In the genomic region with DNA sequence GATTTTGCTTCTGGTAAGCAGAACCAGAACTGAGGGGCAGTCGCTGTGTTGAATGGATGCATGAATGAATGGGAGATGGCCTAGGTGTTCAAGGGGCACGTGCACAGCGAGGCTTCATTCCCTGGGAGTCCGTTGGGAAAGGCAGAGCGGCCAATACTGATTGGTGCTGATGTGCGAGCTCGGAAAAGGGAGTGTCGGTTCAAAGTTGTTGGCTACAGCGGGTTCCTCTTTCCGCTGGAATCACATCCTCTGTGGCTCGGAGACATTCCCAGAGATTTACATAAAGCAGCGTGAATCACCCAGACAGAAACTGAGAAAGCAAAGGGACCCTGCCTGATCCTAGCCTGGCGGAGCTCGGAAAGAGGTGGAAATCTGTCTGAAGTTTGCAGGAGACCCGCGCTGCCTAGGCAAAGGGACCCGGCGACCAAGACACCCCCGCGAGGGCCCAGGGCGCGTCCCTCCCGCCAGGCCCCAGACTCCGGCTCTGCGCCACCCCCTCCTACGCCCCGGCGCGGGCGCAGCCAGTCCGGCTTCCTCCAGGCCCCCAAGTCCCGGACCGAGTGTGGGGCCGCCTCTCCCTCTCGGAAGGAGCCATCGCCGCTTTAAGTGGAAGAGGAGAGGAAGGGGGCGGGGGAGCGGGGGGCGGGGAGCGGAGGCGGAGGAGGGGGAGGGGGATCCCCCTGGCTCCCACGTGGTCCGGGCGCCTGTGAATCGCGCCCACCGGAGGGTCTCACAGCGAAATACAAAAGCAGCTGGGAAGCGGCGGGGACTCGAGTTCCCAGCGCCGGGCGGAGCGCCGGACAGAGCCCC, we compare ENCODE assay signal across 2 cellular contexts.
TF ChIP-seq lines count a peak whose summit lies in the region.

A gene with protein sequence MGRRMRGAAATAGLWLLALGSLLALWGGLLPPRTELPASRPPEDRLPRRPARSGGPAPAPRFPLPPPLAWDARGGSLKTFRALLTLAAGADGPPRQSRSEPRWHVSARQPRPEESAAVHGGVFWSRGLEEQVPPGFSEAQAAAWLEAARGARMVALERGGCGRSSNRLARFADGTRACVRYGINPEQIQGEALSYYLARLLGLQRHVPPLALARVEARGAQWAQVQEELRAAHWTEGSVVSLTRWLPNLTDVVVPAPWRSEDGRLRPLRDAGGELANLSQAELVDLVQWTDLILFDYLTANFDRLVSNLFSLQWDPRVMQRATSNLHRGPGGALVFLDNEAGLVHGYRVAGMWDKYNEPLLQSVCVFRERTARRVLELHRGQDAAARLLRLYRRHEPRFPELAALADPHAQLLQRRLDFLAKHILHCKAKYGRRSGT (plus strand): TSS at position 774 of the 810 bp plus-strand sequence. CDS start 177 bp downstream, outside the sequence.

TF ChIP-seq in HCT116, 20 proteins besides CTCF, POLR2A, EP300 and RAD21 (continued from another document):
- TF ChIP-seq, protein P1, sequence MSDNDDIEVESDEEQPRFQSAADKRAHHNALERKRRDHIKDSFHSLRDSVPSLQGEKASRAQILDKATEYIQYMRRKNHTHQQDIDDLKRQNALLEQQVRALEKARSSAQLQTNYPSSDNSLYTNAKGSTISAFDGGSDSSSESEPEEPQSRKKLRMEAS (IDR thresholded peaks at IDR 0.05) = peak; percentile 85
- TF ChIP-seq ELF1 (IDR thresholded peaks at IDR 0.05; ENCODE audit: borderline replicate concordance, low read depth) (no peak), FOSL1 (IDR thresholded peaks at IDR 0.05; ENCODE audit: low read depth) (no peak), SP1 (IDR thresholded peaks at IDR 0.05; ENCODE audit: low read depth) (peak; percentile 51), JUND (IDR thresholded peaks at IDR 0.05) (no peak), EGR1 (IDR thresholded peaks at IDR 0.05; ENCODE audit: low read depth) (0 out of 2 replicates have a peak, but pooled peaks have one; percentile 37)

TF ChIP-seq in WTC11, 78 proteins besides CTCF, POLR2A, EP300 and RAD21 (continued from another document and continues in another):
- TF ChIP-seq, protein P2, sequence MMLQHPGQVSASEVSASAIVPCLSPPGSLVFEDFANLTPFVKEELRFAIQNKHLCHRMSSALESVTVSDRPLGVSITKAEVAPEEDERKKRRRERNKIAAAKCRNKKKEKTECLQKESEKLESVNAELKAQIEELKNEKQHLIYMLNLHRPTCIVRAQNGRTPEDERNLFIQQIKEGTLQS (CRISPR knock-in tag; conservative IDR thresholded peaks at IDR 0.05) = no peak
- TF ChIP-seq, protein P3, sequence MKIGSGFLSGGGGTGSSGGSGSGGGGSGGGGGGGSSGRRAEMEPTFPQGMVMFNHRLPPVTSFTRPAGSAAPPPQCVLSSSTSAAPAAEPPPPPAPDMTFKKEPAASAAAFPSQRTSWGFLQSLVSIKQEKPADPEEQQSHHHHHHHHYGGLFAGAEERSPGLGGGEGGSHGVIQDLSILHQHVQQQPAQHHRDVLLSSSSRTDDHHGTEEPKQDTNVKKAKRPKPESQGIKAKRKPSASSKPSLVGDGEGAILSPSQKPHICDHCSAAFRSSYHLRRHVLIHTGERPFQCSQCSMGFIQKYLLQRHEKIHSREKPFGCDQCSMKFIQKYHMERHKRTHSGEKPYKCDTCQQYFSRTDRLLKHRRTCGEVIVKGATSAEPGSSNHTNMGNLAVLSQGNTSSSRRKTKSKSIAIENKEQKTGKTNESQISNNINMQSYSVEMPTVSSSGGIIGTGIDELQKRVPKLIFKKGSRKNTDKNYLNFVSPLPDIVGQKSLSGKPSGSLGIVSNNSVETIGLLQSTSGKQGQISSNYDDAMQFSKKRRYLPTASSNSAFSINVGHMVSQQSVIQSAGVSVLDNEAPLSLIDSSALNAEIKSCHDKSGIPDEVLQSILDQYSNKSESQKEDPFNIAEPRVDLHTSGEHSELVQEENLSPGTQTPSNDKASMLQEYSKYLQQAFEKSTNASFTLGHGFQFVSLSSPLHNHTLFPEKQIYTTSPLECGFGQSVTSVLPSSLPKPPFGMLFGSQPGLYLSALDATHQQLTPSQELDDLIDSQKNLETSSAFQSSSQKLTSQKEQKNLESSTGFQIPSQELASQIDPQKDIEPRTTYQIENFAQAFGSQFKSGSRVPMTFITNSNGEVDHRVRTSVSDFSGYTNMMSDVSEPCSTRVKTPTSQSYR (CRISPR knock-in tag; IDR thresholded peaks at IDR 0.05) = peak; percentile 43; the same call in 1 of the 2 replicates
- TF ChIP-seq, protein P4, sequence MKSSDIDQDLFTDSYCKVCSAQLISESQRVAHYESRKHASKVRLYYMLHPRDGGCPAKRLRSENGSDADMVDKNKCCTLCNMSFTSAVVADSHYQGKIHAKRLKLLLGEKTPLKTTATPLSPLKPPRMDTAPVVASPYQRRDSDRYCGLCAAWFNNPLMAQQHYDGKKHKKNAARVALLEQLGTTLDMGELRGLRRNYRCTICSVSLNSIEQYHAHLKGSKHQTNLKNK (CRISPR knock-in tag; IDR thresholded peaks at IDR 0.05) = no peak
- TF ChIP-seq, protein P5, sequence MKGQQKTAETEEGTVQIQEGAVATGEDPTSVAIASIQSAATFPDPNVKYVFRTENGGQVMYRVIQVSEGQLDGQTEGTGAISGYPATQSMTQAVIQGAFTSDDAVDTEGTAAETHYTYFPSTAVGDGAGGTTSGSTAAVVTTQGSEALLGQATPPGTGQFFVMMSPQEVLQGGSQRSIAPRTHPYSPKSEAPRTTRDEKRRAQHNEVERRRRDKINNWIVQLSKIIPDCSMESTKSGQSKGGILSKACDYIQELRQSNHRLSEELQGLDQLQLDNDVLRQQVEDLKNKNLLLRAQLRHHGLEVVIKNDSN (CRISPR knock-in tag; IDR thresholded peaks at IDR 0.05) = peak; percentile 66; the same call in 1 of the 2 replicates
- TF ChIP-seq, protein P6, sequence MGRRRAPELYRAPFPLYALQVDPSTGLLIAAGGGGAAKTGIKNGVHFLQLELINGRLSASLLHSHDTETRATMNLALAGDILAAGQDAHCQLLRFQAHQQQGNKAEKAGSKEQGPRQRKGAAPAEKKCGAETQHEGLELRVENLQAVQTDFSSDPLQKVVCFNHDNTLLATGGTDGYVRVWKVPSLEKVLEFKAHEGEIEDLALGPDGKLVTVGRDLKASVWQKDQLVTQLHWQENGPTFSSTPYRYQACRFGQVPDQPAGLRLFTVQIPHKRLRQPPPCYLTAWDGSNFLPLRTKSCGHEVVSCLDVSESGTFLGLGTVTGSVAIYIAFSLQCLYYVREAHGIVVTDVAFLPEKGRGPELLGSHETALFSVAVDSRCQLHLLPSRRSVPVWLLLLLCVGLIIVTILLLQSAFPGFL (CRISPR knock-in tag; IDR thresholded peaks at IDR 0.05; ENCODE audit: borderline replicate concordance) = no peak
- no peak for TF ChIP-seq KAT7 (CRISPR knock-in tag; IDR thresholded peaks at IDR 0.05; ENCODE audit: borderline replicate concordance)
- no peak for TF ChIP-seq ZNF416 (CRISPR knock-in tag; IDR thresholded peaks at IDR 0.05)
- TF ChIP-seq OVOL2 (CRISPR knock-in tag; IDR thresholded peaks at IDR 0.05; ENCODE audit: borderline replicate concordance) = no peak
- TF ChIP-seq, protein P7, sequence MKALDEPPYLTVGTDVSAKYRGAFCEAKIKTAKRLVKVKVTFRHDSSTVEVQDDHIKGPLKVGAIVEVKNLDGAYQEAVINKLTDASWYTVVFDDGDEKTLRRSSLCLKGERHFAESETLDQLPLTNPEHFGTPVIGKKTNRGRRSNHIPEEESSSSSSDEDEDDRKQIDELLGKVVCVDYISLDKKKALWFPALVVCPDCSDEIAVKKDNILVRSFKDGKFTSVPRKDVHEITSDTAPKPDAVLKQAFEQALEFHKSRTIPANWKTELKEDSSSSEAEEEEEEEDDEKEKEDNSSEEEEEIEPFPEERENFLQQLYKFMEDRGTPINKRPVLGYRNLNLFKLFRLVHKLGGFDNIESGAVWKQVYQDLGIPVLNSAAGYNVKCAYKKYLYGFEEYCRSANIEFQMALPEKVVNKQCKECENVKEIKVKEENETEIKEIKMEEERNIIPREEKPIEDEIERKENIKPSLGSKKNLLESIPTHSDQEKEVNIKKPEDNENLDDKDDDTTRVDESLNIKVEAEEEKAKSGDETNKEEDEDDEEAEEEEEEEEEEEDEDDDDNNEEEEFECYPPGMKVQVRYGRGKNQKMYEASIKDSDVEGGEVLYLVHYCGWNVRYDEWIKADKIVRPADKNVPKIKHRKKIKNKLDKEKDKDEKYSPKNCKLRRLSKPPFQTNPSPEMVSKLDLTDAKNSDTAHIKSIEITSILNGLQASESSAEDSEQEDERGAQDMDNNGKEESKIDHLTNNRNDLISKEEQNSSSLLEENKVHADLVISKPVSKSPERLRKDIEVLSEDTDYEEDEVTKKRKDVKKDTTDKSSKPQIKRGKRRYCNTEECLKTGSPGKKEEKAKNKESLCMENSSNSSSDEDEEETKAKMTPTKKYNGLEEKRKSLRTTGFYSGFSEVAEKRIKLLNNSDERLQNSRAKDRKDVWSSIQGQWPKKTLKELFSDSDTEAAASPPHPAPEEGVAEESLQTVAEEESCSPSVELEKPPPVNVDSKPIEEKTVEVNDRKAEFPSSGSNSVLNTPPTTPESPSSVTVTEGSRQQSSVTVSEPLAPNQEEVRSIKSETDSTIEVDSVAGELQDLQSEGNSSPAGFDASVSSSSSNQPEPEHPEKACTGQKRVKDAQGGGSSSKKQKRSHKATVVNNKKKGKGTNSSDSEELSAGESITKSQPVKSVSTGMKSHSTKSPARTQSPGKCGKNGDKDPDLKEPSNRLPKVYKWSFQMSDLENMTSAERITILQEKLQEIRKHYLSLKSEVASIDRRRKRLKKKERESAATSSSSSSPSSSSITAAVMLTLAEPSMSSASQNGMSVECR (CRISPR knock-in tag; IDR thresholded peaks at IDR 0.05; ENCODE audit: borderline replicate concordance) = peak; percentile 67; the same call in 1 of the 2 replicates
- TF ChIP-seq ELF4 (CRISPR knock-in tag; IDR thresholded peaks at IDR 0.05; ENCODE audit: low read depth) = no peak
- TF ChIP-seq ETV6 (CRISPR knock-in tag; IDR thresholded peaks at IDR 0.05) = peak; percentile 70; the same call in 1 of the 2 replicates
- TF ChIP-seq HMGA2 (CRISPR knock-in tag; IDR thresholded peaks at IDR 0.05) = no peak
- peak; percentile 51; the same call in 1 of the 2 replicates for TF ChIP-seq FOXK1 (CRISPR knock-in tag; IDR thresholded peaks at IDR 0.05)
- TF ChIP-seq NFATC4 (CRISPR knock-in tag; IDR thresholded peaks at IDR 0.05) = no peak
- peak; percentile 83; the same call in 1 of the 2 replicates for TF ChIP-seq SMAD3 (CRISPR knock-in tag; IDR thresholded peaks at IDR 0.05; ENCODE audit: borderline replicate concordance)
- TF ChIP-seq, protein P8, sequence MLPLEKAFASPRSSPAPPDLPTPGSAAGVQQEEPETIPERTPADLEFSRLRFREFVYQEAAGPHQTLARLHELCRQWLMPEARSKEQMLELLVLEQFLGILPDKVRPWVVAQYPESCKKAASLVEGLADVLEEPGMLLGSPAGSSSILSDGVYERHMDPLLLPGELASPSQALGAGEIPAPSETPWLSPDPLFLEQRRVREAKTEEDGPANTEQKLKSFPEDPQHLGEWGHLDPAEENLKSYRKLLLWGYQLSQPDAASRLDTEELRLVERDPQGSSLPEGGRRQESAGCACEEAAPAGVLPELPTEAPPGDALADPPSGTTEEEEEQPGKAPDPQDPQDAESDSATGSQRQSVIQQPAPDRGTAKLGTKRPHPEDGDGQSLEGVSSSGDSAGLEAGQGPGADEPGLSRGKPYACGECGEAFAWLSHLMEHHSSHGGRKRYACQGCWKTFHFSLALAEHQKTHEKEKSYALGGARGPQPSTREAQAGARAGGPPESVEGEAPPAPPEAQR (CRISPR knock-in tag; IDR thresholded peaks at IDR 0.05) = no peak
- 0 out of 2 replicates have a peak, but pooled peaks have one; percentile 17 for TF ChIP-seq ZNF232 (CRISPR knock-in tag; IDR thresholded peaks at IDR 0.05)
- TF ChIP-seq, protein P9, sequence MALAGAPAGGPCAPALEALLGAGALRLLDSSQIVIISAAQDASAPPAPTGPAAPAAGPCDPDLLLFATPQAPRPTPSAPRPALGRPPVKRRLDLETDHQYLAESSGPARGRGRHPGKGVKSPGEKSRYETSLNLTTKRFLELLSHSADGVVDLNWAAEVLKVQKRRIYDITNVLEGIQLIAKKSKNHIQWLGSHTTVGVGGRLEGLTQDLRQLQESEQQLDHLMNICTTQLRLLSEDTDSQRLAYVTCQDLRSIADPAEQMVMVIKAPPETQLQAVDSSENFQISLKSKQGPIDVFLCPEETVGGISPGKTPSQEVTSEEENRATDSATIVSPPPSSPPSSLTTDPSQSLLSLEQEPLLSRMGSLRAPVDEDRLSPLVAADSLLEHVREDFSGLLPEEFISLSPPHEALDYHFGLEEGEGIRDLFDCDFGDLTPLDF (CRISPR knock-in tag; IDR thresholded peaks at IDR 0.05) = no peak
- TF ChIP-seq, protein P10, sequence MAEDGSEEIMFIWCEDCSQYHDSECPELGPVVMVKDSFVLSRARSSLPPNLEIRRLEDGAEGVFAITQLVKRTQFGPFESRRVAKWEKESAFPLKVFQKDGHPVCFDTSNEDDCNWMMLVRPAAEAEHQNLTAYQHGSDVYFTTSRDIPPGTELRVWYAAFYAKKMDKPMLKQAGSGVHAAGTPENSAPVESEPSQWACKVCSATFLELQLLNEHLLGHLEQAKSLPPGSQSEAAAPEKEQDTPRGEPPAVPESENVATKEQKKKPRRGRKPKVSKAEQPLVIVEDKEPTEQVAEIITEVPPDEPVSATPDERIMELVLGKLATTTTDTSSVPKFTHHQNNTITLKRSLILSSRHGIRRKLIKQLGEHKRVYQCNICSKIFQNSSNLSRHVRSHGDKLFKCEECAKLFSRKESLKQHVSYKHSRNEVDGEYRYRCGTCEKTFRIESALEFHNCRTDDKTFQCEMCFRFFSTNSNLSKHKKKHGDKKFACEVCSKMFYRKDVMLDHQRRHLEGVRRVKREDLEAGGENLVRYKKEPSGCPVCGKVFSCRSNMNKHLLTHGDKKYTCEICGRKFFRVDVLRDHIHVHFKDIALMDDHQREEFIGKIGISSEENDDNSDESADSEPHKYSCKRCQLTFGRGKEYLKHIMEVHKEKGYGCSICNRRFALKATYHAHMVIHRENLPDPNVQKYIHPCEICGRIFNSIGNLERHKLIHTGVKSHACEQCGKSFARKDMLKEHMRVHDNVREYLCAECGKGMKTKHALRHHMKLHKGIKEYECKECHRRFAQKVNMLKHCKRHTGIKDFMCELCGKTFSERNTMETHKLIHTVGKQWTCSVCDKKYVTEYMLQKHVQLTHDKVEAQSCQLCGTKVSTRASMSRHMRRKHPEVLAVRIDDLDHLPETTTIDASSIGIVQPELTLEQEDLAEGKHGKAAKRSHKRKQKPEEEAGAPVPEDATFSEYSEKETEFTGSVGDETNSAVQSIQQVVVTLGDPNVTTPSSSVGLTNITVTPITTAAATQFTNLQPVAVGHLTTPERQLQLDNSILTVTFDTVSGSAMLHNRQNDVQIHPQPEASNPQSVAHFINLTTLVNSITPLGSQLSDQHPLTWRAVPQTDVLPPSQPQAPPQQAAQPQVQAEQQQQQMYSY (CRISPR knock-in tag; IDR thresholded peaks at IDR 0.05) = peak; percentile 62
- TF ChIP-seq, protein P11, sequence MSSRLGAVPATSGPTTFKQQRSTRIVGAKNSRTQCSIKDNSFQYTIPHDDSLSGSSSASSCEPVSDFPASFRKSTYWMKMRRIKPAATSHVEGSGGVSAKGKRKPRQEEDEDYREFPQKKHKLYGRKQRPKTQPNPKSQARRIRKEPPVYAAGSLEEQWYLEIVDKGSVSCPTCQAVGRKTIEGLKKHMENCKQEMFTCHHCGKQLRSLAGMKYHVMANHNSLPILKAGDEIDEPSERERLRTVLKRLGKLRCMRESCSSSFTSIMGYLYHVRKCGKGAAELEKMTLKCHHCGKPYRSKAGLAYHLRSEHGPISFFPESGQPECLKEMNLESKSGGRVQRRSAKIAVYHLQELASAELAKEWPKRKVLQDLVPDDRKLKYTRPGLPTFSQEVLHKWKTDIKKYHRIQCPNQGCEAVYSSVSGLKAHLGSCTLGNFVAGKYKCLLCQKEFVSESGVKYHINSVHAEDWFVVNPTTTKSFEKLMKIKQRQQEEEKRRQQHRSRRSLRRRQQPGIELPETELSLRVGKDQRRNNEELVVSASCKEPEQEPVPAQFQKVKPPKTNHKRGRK (CRISPR knock-in tag; IDR thresholded peaks at IDR 0.05; ENCODE audit: borderline replicate concordance) = no peak
